ENCODE assay signal across 8 cellular contexts in the genomic region with DNA sequence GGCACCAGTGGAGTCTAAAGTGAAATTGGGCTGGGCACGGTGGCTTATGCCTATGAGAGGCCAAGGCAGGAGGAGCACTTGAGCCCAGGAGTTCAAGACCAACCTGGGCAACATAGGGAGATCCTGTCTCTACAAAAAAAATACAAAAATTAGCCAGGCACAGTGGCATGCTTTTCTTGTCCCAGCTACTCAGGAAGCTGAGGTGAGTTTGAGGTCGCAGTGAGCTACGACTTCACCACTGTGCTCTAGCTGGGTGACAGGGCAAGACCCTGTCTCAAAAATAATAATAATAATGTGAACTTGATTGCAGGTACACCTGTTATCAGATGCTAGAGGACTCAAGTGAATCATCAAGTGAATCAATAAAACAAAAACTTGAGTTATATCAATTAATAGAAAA.
"Had no signal": no experiment of that assay in that cellular context is flagged by ENCODE, and none has a peak within 500 bp of the region (broad histone marks: within the 10 kb centered on the region; RNA-seq: fewer than 3 reads in every experiment).

No MANE protein-coding gene starts in this region.

- DNase-seq: H9, HCEC 1CT, KG1 had no signal

- H3K4me3 Mint-ChIP-seq: GM23338, H9, IgD-negative memory B cell had no signal

- H3K9me3 Mint-ChIP-seq: GM23338, H9, IgD-negative memory B cell had no signal

- H3K27ac Mint-ChIP-seq: GM23338, H9, IgD-negative memory B cell had no signal

- ATAC-seq: GM23338, HepG2, K562 had no signal

- H2AFZ ChIP-seq: GM23338 had no signal

- H3K27me3 Mint-ChIP-seq: IgD-negative memory B cell had no signal

- H3K4me3 ChIP-seq: GM23338, K562 had no signal

- H3K27ac ChIP-seq: HL-60 had no signal
